In genomic region chr2:197287596-197287932, GRCh38 we compare ENCODE assay signal across 8 cellular contexts. TPM values are rescaled to one million over a fixed set of nuclear protein-coding genes. Genes with fewer than 3 reads are reported as not detected.
A peak's percentile ranks its signal among the peaks of the same experiment; 100 is the strongest.
DNase-seq lines count a peak whose midpoint lies in the region; ATAC-seq and TF ChIP-seq lines count a peak whose summit lies in the region.
"Not testable (repeated sequence)": the region's sequence is repeated elsewhere in the genome, so short reads cannot be mapped to it uniquely, and the experiment has no call there.

No MANE protein-coding gene starts in this region.

- not testable (repeated sequence) for H3K9me3 Mint-ChIP-seq in CD8-positive, alpha-beta memory T cell; activated naive CD4-positive, alpha-beta T cell treated with anti-CD3 and anti-CD28 coated beads, Interleukin-2, amount 50 U/mL, for 72 hours; effector memory CD8-positive, alpha-beta T cell
- H3K9me3 Mint-ChIP-seq in nephron = peaks cover 20% of the 10 kb centered on the region

- H3K27me3 ChIP-seq in CD8-positive, alpha-beta memory T cell (ENCODE audit: insufficient read depth, low read length, poor library complexity, severe bottlenecking); tibial nerve: not testable (repeated sequence)

- peak overlapping the region; percentile 53 to 90 (median 84) for H3K4me3 Mint-ChIP-seq in CD8-positive, alpha-beta memory T cell
- H3K4me3 Mint-ChIP-seq in T-helper 17 cell = peak overlapping the region; percentile 91
- H3K4me3 Mint-ChIP-seq in effector memory CD8-positive, alpha-beta T cell = peak overlapping the region; percentile 77 to 84
- not testable (repeated sequence) for H3K4me3 Mint-ChIP-seq in nephron

- TF ChIP-seq EP300 in tibial nerve (IDR thresholded peaks at IDR 0.05) = not testable (repeated sequence)

- peak overlapping the region; percentile 85 to 100 (median 97) for H3K27ac Mint-ChIP-seq in CD8-positive, alpha-beta memory T cell
- H3K27ac Mint-ChIP-seq in T-helper 17 cell (peak overlapping the region; percentile 99), nephron (peak overlapping the region in 2 of 3 experiments; percentile 18 to 51)
- H3K27ac Mint-ChIP-seq in activated naive CD4-positive, alpha-beta T cell treated with anti-CD3 and anti-CD28 coated beads, Interleukin-2, amount 50 U/mL, for 72 hours = peak overlapping the region; percentile 92 to 98
- H3K27ac Mint-ChIP-seq in effector memory CD8-positive, alpha-beta T cell = peak overlapping the region; percentile 89 to 97

- not testable (repeated sequence) for H3K9me3 ChIP-seq in CD8-positive, alpha-beta memory T cell (ENCODE audit: low read length); T-helper 17 cell (ENCODE audit: control insufficient read depth, low read length, poor library complexity, severe bottlenecking); tibial nerve

- CTCF ChIA-PET in CD8-positive, alpha-beta memory T cell (lab: Charles Lee) = interaction anchor here (1.1 to 1.4 kb wide), 4 partner anchors 10 to 89 kb away, joined by 3 to 4 read pairs (median 3); no protein-coding TSS in a partner anchor

- H3K27me3 Mint-ChIP-seq in CD8-positive, alpha-beta memory T cell; T-helper 17 cell; effector memory CD8-positive, alpha-beta T cell; nephron (ENCODE audit: low read depth): not testable (repeated sequence)

- not testable (repeated sequence) for TF ChIP-seq POLR2A in tibial nerve (IDR thresholded peaks at IDR 0.05)

- peaks cover 94% of the 10 kb centered on the region for H3K4me1 ChIP-seq in CD8-positive, alpha-beta memory T cell (ENCODE audit: insufficient read depth, low read length)
- peaks cover 0 to 31% (median 14%) of the 10 kb centered on the region in 4 donors for H3K4me1 ChIP-seq in tibial nerve

- DNase-seq in CD8-positive, alpha-beta memory T cell; T-helper 17 cell; activated naive CD4-positive, alpha-beta T cell treated with anti-CD3 and anti-CD28 coated beads, Interleukin-2, amount 50 U/mL, for 72 hours (ENCODE audit: low spot score in 2 of 2); effector memory CD8-positive, alpha-beta T cell; tibial nerve (ENCODE audit: low spot score in 2 of 2): not testable (repeated sequence)

- H3K27ac ChIP-seq in CD8-positive, alpha-beta memory T cell (ENCODE audit: low read depth, low read length) = not testable (repeated sequence)
- H3K27ac ChIP-seq in tibial nerve = peak overlapping the region in 3 of 4 donors; percentile 66 to 71 (median 69)

- POLR2A ChIA-PET in CD8-positive, alpha-beta memory T cell (lab: Charles Lee) = interaction anchor here (0.6 to 1.5 kb wide), 4 partner anchors 12 to 38 kb away, joined by 3 to 4 read pairs (median 3); no protein-coding TSS in a partner anchor

- TF ChIP-seq CTCF in nephron (IDR thresholded peaks at IDR 0.05; ENCODE audit: unreplicated experiment in 3 of 3); tibial nerve (IDR thresholded peaks at IDR 0.05): not testable (repeated sequence)

- peaks cover 4 to 29% (median 15%) of the 10 kb centered on the region in 3 donors for H3K36me3 Mint-ChIP-seq in CD8-positive, alpha-beta memory T cell
- H3K36me3 Mint-ChIP-seq in T-helper 17 cell (ENCODE audit: low read depth); nephron (ENCODE audit: low read depth): not testable (repeated sequence)
- peaks cover 8 to 45% of the 10 kb centered on the region in 2 donors for H3K36me3 Mint-ChIP-seq in activated naive CD4-positive, alpha-beta T cell treated with anti-CD3 and anti-CD28 coated beads, Interleukin-2, amount 50 U/mL, for 72 hours
- H3K36me3 Mint-ChIP-seq in effector memory CD8-positive, alpha-beta T cell (ENCODE audit: insufficient read depth) = peaks cover 38% of the 10 kb centered on the region

- H3K4me3 ChIP-seq in CD8-positive, alpha-beta memory T cell (ENCODE audit: low read length) = peak overlapping the region; percentile 29
- not testable (repeated sequence) for H3K4me3 ChIP-seq in tibial nerve

- H3K36me3 ChIP-seq in CD8-positive, alpha-beta memory T cell (ENCODE audit: insufficient read depth, low read length); tibial nerve: not testable (repeated sequence)

- 93 to 95% methylated on average over 7 of the region's 7 CpGs for WGBS in tibial nerve, 2 donors

- peaks cover 86 to 97% (median 92%) of the 10 kb centered on the region in 3 donors for H3K4me1 Mint-ChIP-seq in CD8-positive, alpha-beta memory T cell
- H3K4me1 Mint-ChIP-seq in T-helper 17 cell (peaks cover 59% of the 10 kb centered on the region), nephron (peaks cover 16% of the 10 kb centered on the region)
- peaks cover 62 to 74% of the 10 kb centered on the region in 2 donors for H3K4me1 Mint-ChIP-seq in effector memory CD8-positive, alpha-beta T cell (ENCODE audit: low read depth in 2 of 2)

- peak; percentile 8 for ATAC-seq in GM21447 (IDR thresholded peaks at IDR 0.05; ENCODE audit: unreplicated experiment)
- peak; percentile 28 for ATAC-seq in HG03342 (IDR thresholded peaks at IDR 0.05; ENCODE audit: unreplicated experiment)
- not testable (repeated sequence) for ATAC-seq in T-helper 17 cell; effector memory CD8-positive, alpha-beta T cell (replicated peaks)
- ATAC-seq in activated naive CD4-positive, alpha-beta T cell treated with anti-CD3 and anti-CD28 coated beads, Interleukin-2, amount 50 U/mL, for 72 hours = peak; percentile 15 to 39

RNA-seq across cellular contexts. Expression of gene ANKRD44, which starts 23.0 kb away (rescaled TPM):
- 100 to 1,000 TPM; 142 to 150 TPM for total RNA-seq in CD8-positive, alpha-beta memory T cell
- 90.1 TPM for polyA plus RNA-seq in CD8-positive, alpha-beta memory T cell
- total RNA-seq in T-helper 17 cell = 100 to 1,000 TPM; 232 to 246 TPM
- 100 to 1,000 TPM; 103 to 130 TPM for total RNA-seq in activated naive CD4-positive, alpha-beta T cell treated with anti-CD3 and anti-CD28 coated beads, Interleukin-2, amount 50 U/mL, for 72 hours
- 10 to 100 TPM; 28.5 to 48.9 (median 41.5) TPM for total RNA-seq in tibial nerve

Comparison
In these comparisons a context has a peak if more than half of its experiments do, and no peak if none do; other contexts are left out.
1. H3K27ac Mint-ChIP-seq: peak in every context shown above with its lines; median percentile 99 in T-helper 17 cell; 97 in CD8-positive, alpha-beta memory T cell; 95 in activated naive CD4-positive, alpha-beta T cell treated with anti-CD3 and anti-CD28 coated beads, Interleukin-2, amount 50 U/mL, for 72 hours; 93 in effector memory CD8-positive, alpha-beta T cell; 34 in nephron.